ENCODE assay signal across 1 cellular context in the genomic region with DNA sequence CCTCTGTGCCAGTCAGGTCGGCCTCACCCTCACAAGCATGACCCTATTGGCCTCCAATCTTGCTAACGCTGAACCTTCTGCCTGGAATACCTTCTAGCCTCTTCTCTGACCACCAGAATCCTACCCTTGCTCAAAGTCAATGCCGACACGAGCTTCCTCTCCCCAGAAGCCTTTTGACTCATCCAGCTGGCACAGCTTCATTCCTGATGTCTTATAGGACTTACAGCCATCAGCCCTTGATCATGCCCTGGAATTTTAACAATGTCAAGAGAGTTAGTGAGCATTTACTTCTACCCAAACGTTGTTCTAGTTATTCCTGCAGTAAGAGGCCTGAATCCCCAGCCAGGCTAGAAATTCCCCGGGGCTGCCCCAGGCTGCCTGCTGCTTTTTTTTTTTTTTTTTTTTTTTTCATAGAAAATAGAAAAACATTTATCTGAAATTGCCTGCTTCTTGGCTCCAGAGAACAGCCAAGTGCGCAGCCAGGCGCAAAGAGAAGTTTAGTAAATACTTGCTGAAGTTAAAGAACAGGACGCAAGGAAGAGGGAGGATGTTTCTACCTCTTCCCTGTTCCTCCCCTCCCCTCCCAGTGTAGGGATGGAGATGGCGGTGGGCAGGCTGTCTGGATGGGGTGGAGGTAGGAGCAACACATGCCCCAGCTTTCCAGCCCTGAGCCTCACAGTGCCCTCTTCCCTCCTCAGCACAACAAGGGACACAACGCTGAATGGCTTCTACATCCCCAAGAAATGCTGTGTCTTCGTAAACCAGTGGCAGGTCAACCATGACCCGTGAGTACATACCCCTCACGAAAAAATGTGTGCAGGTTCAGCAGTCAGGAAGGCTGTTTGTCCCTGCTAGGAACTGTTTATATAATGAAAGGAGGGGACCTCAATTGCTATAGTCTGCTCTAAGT.
TF ChIP-seq lines count a peak whose summit lies in the region.

No MANE protein-coding gene starts in this region.

TF ChIP-seq in H1, 55 proteins besides CTCF, POLR2A, EP300 and RAD21:
- TF ChIP-seq NRF1 (IDR thresholded peaks at IDR 0.05; ENCODE audit: low read depth, low read length) (no peak), TAF1 (IDR thresholded peaks at IDR 0.05; ENCODE audit: low read depth, low read length) (no peak), HDAC2 (IDR thresholded peaks at IDR 0.05; ENCODE audit: borderline replicate concordance in 1 of 2, low read depth in 2 of 2, low read length in 2 of 2) (no peak), PHF8 (conservative IDR thresholded peaks at IDR 0.05; ENCODE audit: low read depth, low read length) (no peak)
